ENCODE assay signal across 25 cellular contexts in the genomic region with DNA sequence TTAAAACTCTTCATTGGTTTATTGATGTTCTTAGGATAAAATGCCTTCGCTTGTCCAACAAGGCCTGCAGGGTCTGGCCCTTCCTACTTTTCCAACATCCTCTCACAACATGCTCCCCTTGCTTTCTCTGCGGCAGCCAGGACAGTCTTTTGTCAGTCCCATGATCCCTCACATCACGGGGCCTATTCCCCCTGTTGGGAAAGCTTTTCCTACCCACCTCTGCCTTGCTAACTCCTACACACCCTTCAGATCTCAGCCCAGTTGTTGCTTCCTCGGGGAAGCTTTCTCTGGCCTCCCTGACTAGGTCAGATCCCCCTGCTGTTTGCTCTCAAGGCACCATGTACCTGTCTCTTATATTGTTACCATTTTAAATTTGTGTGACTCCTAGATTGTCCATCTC. TPM values are rescaled to one million over a fixed set of nuclear protein-coding genes. Genes with fewer than 3 reads are reported as not detected.
DNase-seq lines count a peak whose midpoint lies in the region; TF ChIP-seq lines count a peak whose summit lies in the region.
"Had no signal": no experiment of that assay in that cellular context is flagged by ENCODE, and none has a peak within 500 bp of the region (broad histone marks: within the 10 kb centered on the region; RNA-seq: fewer than 3 reads in every experiment).

No MANE protein-coding gene starts in this region.

- no peak overlapping the region for H3K4me3 Mint-ChIP-seq in endodermal cell
- no peak overlapping the region for H3K4me3 Mint-ChIP-seq in activated CD4-positive, alpha-beta memory T cell treated with anti-CD3 and anti-CD28 coated beads, Interleukin-2, amount 10 ng/mL, durations not matched to agents 7 days and 5 days
- H3K4me3 Mint-ChIP-seq: CD14-positive monocyte; CD4-positive, alpha-beta memory T cell; CD4-positive, CD25-positive, alpha-beta regulatory T cell; CD8-positive, alpha-beta memory T cell had no signal

- H3K27me3 ChIP-seq in endodermal cell (ENCODE audit: control insufficient read depth, insufficient read depth, low read length, poor library complexity, severe bottlenecking) (no peaks in the 10 kb centered on the region), Peyer's patch (no peaks in the 10 kb centered on the region), colonic mucosa (no peaks in the 10 kb centered on the region)
- H3K27me3 ChIP-seq: BE2C, BLaER1 had no signal

- TF ChIP-seq POLR2A in Peyer's patch (IDR thresholded peaks at IDR 0.05), result no peak

- no peak overlapping the region for H3K9ac ChIP-seq in endodermal cell (ENCODE audit: extremely low read depth, low read length, poor library complexity, severe bottlenecking)
- no peak overlapping the region for H3K9ac ChIP-seq in colonic mucosa (ENCODE audit: low read depth in 2 of 2, low read length in 2 of 2)
- H3K9ac ChIP-seq: BLaER1 had no signal

- 78 to 85% methylated on average over 4 of the region's 4 CpGs for WGBS in endodermal cell (ENCODE audit: insufficient coverage in 1 of 2, insufficient read length in 1 of 2), 2 experiments

- no peaks in the 10 kb centered on the region for H3K4me1 Mint-ChIP-seq in endodermal cell
- no peaks in the 10 kb centered on the region for H3K4me1 Mint-ChIP-seq in activated CD4-positive, alpha-beta memory T cell treated with anti-CD3 and anti-CD28 coated beads, Interleukin-2, amount 10 ng/mL, durations not matched to agents 7 days and 5 days
- H3K4me1 Mint-ChIP-seq: CD14-positive monocyte; CD4-positive, alpha-beta memory T cell; CD4-positive, CD25-positive, alpha-beta regulatory T cell; CD8-positive, alpha-beta memory T cell had no signal

- POLR2A ChIA-PET in HEK293 (lab: Yijun Ruan, JAX), result no interaction called here
- POLR2A ChIA-PET in activated CD4-positive, alpha-beta memory T cell treated with anti-CD3 and anti-CD28 coated beads, Interleukin-2, amount 10 ng/mL, durations not matched to agents 7 days and 5 days (lab: Charles Lee), result no interaction called here

- H3K27ac ChIP-seq in HEK293 (ENCODE audit: extremely low read depth, low read depth, low read length) (no peak overlapping the region), angular gyrus (ENCODE audit: low read depth, low read length) (peak overlapping the region; percentile 49), endodermal cell (ENCODE audit: low read depth, low read length) (no peak overlapping the region), Peyer's patch (no peak overlapping the region), colonic mucosa (no peak overlapping the region)
- H3K27ac ChIP-seq: BLaER1 had no signal

- no peaks in the 10 kb centered on the region for H3K36me3 Mint-ChIP-seq in endodermal cell (ENCODE audit: low read depth)
- H3K36me3 Mint-ChIP-seq in activated CD4-positive, alpha-beta memory T cell treated with anti-CD3 and anti-CD28 coated beads, Interleukin-2, amount 10 ng/mL, durations not matched to agents 7 days and 5 days (ENCODE audit: low read depth), result no peaks in the 10 kb centered on the region
- H3K36me3 Mint-ChIP-seq: CD14-positive monocyte; CD4-positive, alpha-beta memory T cell; CD4-positive, CD25-positive, alpha-beta regulatory T cell; CD8-positive, alpha-beta memory T cell had no signal

- intact Hi-C loops in colonic mucosa (cut with DNase I), result no loop called here

- TF ChIP-seq CTCF in HEK293 (tag by site-specific recombination; IDR thresholded peaks at IDR 0.05), result no peak
- no peak for TF ChIP-seq CTCF in endodermal cell (conservative IDR thresholded peaks at IDR 0.05)
- no peak for TF ChIP-seq CTCF in Peyer's patch (IDR thresholded peaks at IDR 0.05)
- no peak for TF ChIP-seq CTCF in colonic mucosa (IDR thresholded peaks at IDR 0.05)

- CTCF ChIA-PET in HEK293 (lab: Yijun Ruan, JAX), result interaction anchor here (1.3 kb wide), 1 partner anchor 57 kb away, joined by 4 read pairs; no protein-coding TSS in a partner anchor
- CTCF ChIA-PET in activated CD4-positive, alpha-beta memory T cell treated with anti-CD3 and anti-CD28 coated beads, Interleukin-2, amount 10 ng/mL, durations not matched to agents 7 days and 5 days (lab: Charles Lee), result no interaction called here

- H3K9me3 ChIP-seq in HEK293 (ENCODE audit: control insufficient read depth, insufficient read depth, low read depth, low read length), result no peaks in the 10 kb centered on the region
- H3K9me3 ChIP-seq in endodermal cell (ENCODE audit: control insufficient read depth, low read length), result no peaks in the 10 kb centered on the region
- H3K9me3 ChIP-seq in Peyer's patch, result no peaks in the 10 kb centered on the region
- H3K9me3 ChIP-seq in colonic mucosa, result no peaks in the 10 kb centered on the region
- H3K9me3 ChIP-seq: BE2C, BLaER1 had no signal

- peaks cover 2% of the 10 kb centered on the region for H3K27me3 Mint-ChIP-seq in endodermal cell (ENCODE audit: insufficient read depth)
- peaks cover 3% of the 10 kb centered on the region for H3K27me3 Mint-ChIP-seq in activated CD4-positive, alpha-beta memory T cell treated with anti-CD3 and anti-CD28 coated beads, Interleukin-2, amount 10 ng/mL, durations not matched to agents 7 days and 5 days
- H3K27me3 Mint-ChIP-seq: CD4-positive, CD25-positive, alpha-beta regulatory T cell had no signal

- H3K4me3 ChIP-seq in HEK293 (ENCODE audit: low read depth, low read length) (no peak overlapping the region), endodermal cell (ENCODE audit: low read length) (no peak overlapping the region), Peyer's patch (no peak overlapping the region), colonic mucosa (no peak overlapping the region)
- H3K4me3 ChIP-seq: BLaER1 had no signal

- H3K4me1 ChIP-seq in HEK293 (ENCODE audit: control insufficient read depth, insufficient read depth, low read length) (no peaks in the 10 kb centered on the region), endodermal cell (ENCODE audit: control insufficient read depth, insufficient read depth, low read length) (no peaks in the 10 kb centered on the region), Peyer's patch (no peaks in the 10 kb centered on the region), colonic mucosa (no peaks in the 10 kb centered on the region)
- H3K4me1 ChIP-seq: BE2C had no signal

- H3K36me3 ChIP-seq in HEK293 (ENCODE audit: control insufficient read depth in 2 of 2, insufficient read depth in 1 of 2, low read length in 2 of 2) (no peaks in the 10 kb centered on the region), endodermal cell (ENCODE audit: control insufficient read depth, insufficient read depth, low read length) (no peaks in the 10 kb centered on the region), Peyer's patch (no peaks in the 10 kb centered on the region), colonic mucosa (no peaks in the 10 kb centered on the region)
- H3K36me3 ChIP-seq: BE2C, BLaER1 had no signal

- no peak overlapping the region for H3K27ac Mint-ChIP-seq in endodermal cell
- H3K27ac Mint-ChIP-seq in activated CD4-positive, alpha-beta memory T cell treated with anti-CD3 and anti-CD28 coated beads, Interleukin-2, amount 10 ng/mL, durations not matched to agents 7 days and 5 days, result no peak overlapping the region
- H3K27ac Mint-ChIP-seq: CD4-positive, CD25-positive, alpha-beta regulatory T cell had no signal

- peak; percentile 21 for DNase-seq in endodermal cell
- DNase-seq in middle frontal gyrus (ENCODE audit: extremely low spot score, low spot score), result peak; percentile 1
- DNase-seq in Peyer's patch, result no peak
- DNase-seq in colonic mucosa, result no peak
- DNase-seq in activated CD4-positive, alpha-beta memory T cell treated with anti-CD3 and anti-CD28 coated beads, Interleukin-2, amount 10 ng/mL, durations not matched to agents 7 days and 5 days, result no peak
- DNase-seq in DMS79 (lab: John Stamatoyannopoulos, UW), result no peak
- DNase-seq: 8988T; ACHN; BE2C; C1 segment of cervical spinal cord; CD4-positive, alpha-beta memory T cell; CD4-positive, CD25-positive, alpha-beta regulatory T cell; CD8-positive, alpha-beta memory T cell; COR-L47; DMS 273 treated with DMSO at 0.1 percent for 48 hours; DMS153; DMS53; DMS79 treated with DMSO at 0.1 percent for 48 hours; GF-D8 had no signal

- no peaks in the 10 kb centered on the region for H3K9me3 Mint-ChIP-seq in endodermal cell
- no peaks in the 10 kb centered on the region for H3K9me3 Mint-ChIP-seq in activated CD4-positive, alpha-beta memory T cell treated with anti-CD3 and anti-CD28 coated beads, Interleukin-2, amount 10 ng/mL, durations not matched to agents 7 days and 5 days
- H3K9me3 Mint-ChIP-seq: CD14-positive monocyte; CD4-positive, CD25-positive, alpha-beta regulatory T cell had no signal

TF ChIP-seq in HEK293, 187 proteins besides CTCF, POLR2A, EP300 and RAD21 (continues in another document):
- TF ChIP-seq, protein P1, sequence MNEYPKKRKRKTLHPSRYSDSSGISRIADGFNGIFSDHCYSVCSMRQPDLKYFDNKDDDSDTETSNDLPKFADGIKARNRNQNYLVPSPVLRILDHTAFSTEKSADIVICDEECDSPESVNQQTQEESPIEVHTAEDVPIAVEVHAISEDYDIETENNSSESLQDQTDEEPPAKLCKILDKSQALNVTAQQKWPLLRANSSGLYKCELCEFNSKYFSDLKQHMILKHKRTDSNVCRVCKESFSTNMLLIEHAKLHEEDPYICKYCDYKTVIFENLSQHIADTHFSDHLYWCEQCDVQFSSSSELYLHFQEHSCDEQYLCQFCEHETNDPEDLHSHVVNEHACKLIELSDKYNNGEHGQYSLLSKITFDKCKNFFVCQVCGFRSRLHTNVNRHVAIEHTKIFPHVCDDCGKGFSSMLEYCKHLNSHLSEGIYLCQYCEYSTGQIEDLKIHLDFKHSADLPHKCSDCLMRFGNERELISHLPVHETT (tag by site-specific recombination; IDR thresholded peaks at IDR 0.05), result no peak
- TF ChIP-seq ZFHX2 (tag by site-specific recombination; conservative IDR thresholded peaks at IDR 0.05), result peak; percentile 26; the same call in 1 of the 2 replicates
- TF ChIP-seq ZNF169 (tag by site-specific recombination; IDR thresholded peaks at IDR 0.05), result no peak
- no peak for TF ChIP-seq ZNF248 (tag by site-specific recombination; IDR thresholded peaks at IDR 0.05)
- TF ChIP-seq ZNF785 (tag by site-specific recombination; IDR thresholded peaks at IDR 0.05), result no peak
- no peak for TF ChIP-seq SALL2 (tag by site-specific recombination; IDR thresholded peaks at IDR 0.05; ENCODE audit: borderline replicate concordance)
- no peak for TF ChIP-seq ZBTB7A (tag by site-specific recombination; IDR thresholded peaks at IDR 0.05; ENCODE audit: low read depth)

RNA-seq across cellular contexts. Expression of gene DLGAP3, which starts 19.0 kb away (rescaled TPM):
- total RNA-seq in endodermal cell (1 to 10 TPM; 4.4 to 4.6 TPM), Peyer's patch (under 1 TPM in 2 of 4 donors, not detected in 2; 0.53 to 0.83 TPM), colonic mucosa (under 1 TPM; 0.27 to 0.54 TPM)
- 1.7 TPM for polyA plus RNA-seq in endodermal cell (2013, experiment 1 of 2)
- polyA plus RNA-seq in endodermal cell (2013, experiment 2 of 2), result 1.2 TPM
- total RNA-seq in activated CD4-positive, alpha-beta memory T cell treated with anti-CD3 and anti-CD28 coated beads, Interleukin-2, amount 10 ng/mL, durations not matched to agents 7 days and 5 days, result under 1 TPM; 0.55 to 0.88 TPM
- total RNA-seq: A673 had no signal
- polyA plus RNA-seq: AG04450; CD8-positive, alpha-beta memory T cell had no signal

RNA-seq across cellular contexts. Expression of gene SMIM12, which starts 50.9 kb away (rescaled TPM):
- total RNA-seq in endodermal cell (10 to 100 TPM; 43.0 to 47.6 TPM), Peyer's patch (10 to 100 TPM; 10.7 to 40.3 (median 30.0) TPM), colonic mucosa (10 to 100 TPM; 49.6 to 55.2 TPM)
- 29.8 TPM for polyA plus RNA-seq in endodermal cell (2013, experiment 1 of 2)
- polyA plus RNA-seq in endodermal cell (2013, experiment 2 of 2), result 31.3 TPM
- total RNA-seq in activated CD4-positive, alpha-beta memory T cell treated with anti-CD3 and anti-CD28 coated beads, Interleukin-2, amount 10 ng/mL, durations not matched to agents 7 days and 5 days, result 10 to 100 TPM; 45.9 to 48.5 TPM

Comparison
In these comparisons a context has a peak if more than half of its experiments do, and no peak if none do; other contexts are left out.
1. DNase-seq: peak in endodermal cell (single experiment) and middle frontal gyrus (single experiment); none in Peyer's patch (0 of 3), colonic mucosa (single experiment), activated CD4-positive, alpha-beta memory T cell treated with anti-CD3 and anti-CD28 coated beads, Interleukin-2, amount 10 ng/mL, durations not matched to agents 7 days and 5 days (single experiment) and DMS79 (single experiment).